ENCODE assay signal across 1 cellular context in genomic region chr10:60521974-60522405, GRCh38.
TF ChIP-seq lines count a peak whose summit lies in the region.

No MANE protein-coding gene starts in this region.

TF ChIP-seq in WTC11, 78 proteins besides CTCF, POLR2A, EP300 and RAD21 (continued from another document):
- TF ChIP-seq ZNF425 (CRISPR knock-in tag; conservative IDR thresholded peaks at IDR 0.05) (no peak), ELF4 (CRISPR knock-in tag; IDR thresholded peaks at IDR 0.05; ENCODE audit: low read depth) (no peak), NR1H2 (CRISPR knock-in tag; IDR thresholded peaks at IDR 0.05) (no peak), JUN (CRISPR knock-in tag; IDR thresholded peaks at IDR 0.05) (no peak), ZNF416 (CRISPR knock-in tag; IDR thresholded peaks at IDR 0.05) (no peak), GRHL2 (CRISPR knock-in tag; IDR thresholded peaks at IDR 0.05; ENCODE audit: insufficient replicate concordance, severe bottlenecking) (no peak)
- TF ChIP-seq, protein P1, sequence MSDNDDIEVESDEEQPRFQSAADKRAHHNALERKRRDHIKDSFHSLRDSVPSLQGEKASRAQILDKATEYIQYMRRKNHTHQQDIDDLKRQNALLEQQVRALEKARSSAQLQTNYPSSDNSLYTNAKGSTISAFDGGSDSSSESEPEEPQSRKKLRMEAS (CRISPR knock-in tag; IDR thresholded peaks at IDR 0.05) = no peak
